ENCODE assay signal across 25 cellular contexts in the genomic region with DNA sequence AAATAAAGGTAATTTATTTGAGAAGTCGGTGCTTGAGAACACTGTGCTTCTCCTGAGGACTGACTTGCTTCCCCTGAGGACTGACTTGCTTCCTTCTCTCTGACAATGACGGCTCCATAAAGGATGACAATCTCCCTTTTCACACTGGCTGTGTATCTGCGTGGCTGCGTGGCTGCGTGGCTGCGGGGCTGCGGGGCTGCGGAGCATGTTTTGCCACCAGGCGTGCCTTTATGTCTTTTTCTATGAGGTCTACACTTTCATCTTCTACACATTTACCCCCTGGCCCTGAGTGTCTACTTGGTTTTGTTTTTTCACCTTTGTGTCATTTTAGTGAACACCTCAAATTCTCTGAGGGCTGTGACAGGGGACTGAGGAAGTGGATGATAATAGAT.
DNase-seq lines count a peak whose midpoint lies in the region; ATAC-seq and TF ChIP-seq lines count a peak whose summit lies in the region.
"Had no signal": no experiment of that assay in that cellular context is flagged by ENCODE, and none has a peak within 500 bp of the region (broad histone marks: within the 10 kb centered on the region; RNA-seq: fewer than 3 reads in every experiment).

No MANE protein-coding gene starts in this region.

- 95 to 98% methylated on average over 9 of the region's 9 CpGs for WGBS in esophagus, 2 donors
- 78 to 97% (median 90%) methylated on average over 9 of the region's 9 CpGs for WGBS in psoas muscle, 3 donors

- no peaks in the 10 kb centered on the region for H3K27me3 ChIP-seq in BLaER1
- no peaks in the 10 kb centered on the region for H3K27me3 ChIP-seq in CD4-positive, CD25-positive, alpha-beta regulatory T cell (ENCODE audit: control insufficient read depth, insufficient read depth, low read length)
- H3K27me3 ChIP-seq in esophagus (ENCODE audit: control insufficient read depth in 1 of 2, insufficient read depth in 2 of 2, low read length in 2 of 2): no peaks in the 10 kb centered on the region
- H3K27me3 ChIP-seq in psoas muscle (ENCODE audit: insufficient read depth in 3 of 3, low read length in 2 of 3): no peaks in the 10 kb centered on the region
- H3K27me3 ChIP-seq: tibial artery had no signal

- peaks cover 0 to 1% (median 0%) of the 10 kb centered on the region in 7 donors for H3K9me3 Mint-ChIP-seq in CD4-positive, CD25-positive, alpha-beta regulatory T cell
- H3K9me3 Mint-ChIP-seq: activated naive CD8-positive, alpha-beta T cell treated with anti-CD3 and anti-CD28 coated beads for 36 hours; natural killer cell; T-helper 2 cell treated with Interferon-gamma antibody and Interleukin-4, amounts not matched to agents 5 μg/mL and 100 μg/mL, for 36 hours had no signal

- peaks cover 11% of the 10 kb centered on the region for H3K36me3 Mint-ChIP-seq in CD4-positive, CD25-positive, alpha-beta regulatory T cell
- H3K36me3 Mint-ChIP-seq: natural killer cell had no signal

- H3K4me2 ChIP-seq in BLaER1: peak overlapping the region; percentile 93

- no peak for TF ChIP-seq CTCF in psoas muscle (IDR thresholded peaks at IDR 0.05)

- H3K4me3 ChIP-seq in BLaER1 (no peak overlapping the region), esophagus (ENCODE audit: low read depth in 1 of 2, low read length in 2 of 2) (no peak overlapping the region), psoas muscle (no peak overlapping the region)
- no peak overlapping the region for H3K4me3 ChIP-seq in CD4-positive, CD25-positive, alpha-beta regulatory T cell (ENCODE audit: low read depth, low read length)
- H3K4me3 ChIP-seq: HAP-1, mucosa of descending colon, tibial artery had no signal

- H3K4me1 Mint-ChIP-seq in CD4-positive, CD25-positive, alpha-beta regulatory T cell: peaks cover 21 to 61% (median 44%) of the 10 kb centered on the region in 4 donors

- no peak overlapping the region for H3K27ac ChIP-seq in BLaER1
- no peak overlapping the region for H3K27ac ChIP-seq in CD4-positive, CD25-positive, alpha-beta regulatory T cell (ENCODE audit: insufficient read depth, low read length, poor library complexity, severe bottlenecking)
- peak overlapping the region; percentile 40 to 88 for H3K27ac ChIP-seq in esophagus (ENCODE audit: low read depth in 2 of 2, low read length in 1 of 2)
- H3K27ac ChIP-seq in psoas muscle: peak overlapping the region; percentile 74
- H3K27ac ChIP-seq: HL-60, tibial artery had no signal

- no peaks in the 10 kb centered on the region for H4K20me1 ChIP-seq in BLaER1

- intact Hi-C loops in psoas muscle (cut with DNase I): no loop called here

- H3K36me3 ChIP-seq in BLaER1 (no peaks in the 10 kb centered on the region), esophagus (ENCODE audit: control insufficient read depth in 2 of 2, insufficient read depth in 2 of 2, low read length in 1 of 2) (no peaks in the 10 kb centered on the region), psoas muscle (ENCODE audit: insufficient read depth in 1 of 2, low read depth in 1 of 2) (no peaks in the 10 kb centered on the region)
- H3K36me3 ChIP-seq in CD4-positive, CD25-positive, alpha-beta regulatory T cell (ENCODE audit: control insufficient read depth, insufficient read depth, low read length): no peaks in the 10 kb centered on the region
- H3K36me3 ChIP-seq: HAP-1, tibial artery had no signal

- no peak for DNase-seq in CD4-positive, CD25-positive, alpha-beta regulatory T cell
- no peak for DNase-seq in psoas muscle
- DNase-seq in stimulated activated CD4-positive, alpha-beta T cell treated with anti-CD3 and anti-CD28 coated beads, Interleukin-12 subunit alpha, Interleukin-12 subunit beta, amount 100 ng/mL, for 4 hours: no peak
- DNase-seq: activated CD4-positive, alpha-beta T cell treated with anti-CD3 and anti-CD28 coated beads for 4 hours; activated gamma-delta T cell; activated naive CD8-positive, alpha-beta T cell treated with anti-CD3 and anti-CD28 coated beads for 36 hours; activated T-cell treated with anti-CD3 and anti-CD28 coated beads, Interleukin-2, amount 50 U/mL, for 1 hour; anterior cingulate cortex; DND-41; Karpas-422; mucosa of descending colon; natural killer cell; NCI-H1436; NCI-H2107; NCI-H446 treated with DMSO at 0.1 percent for 48 hours; SIG-M5; stimulated activated CD4-positive, alpha-beta T cell treated with anti-CD3 and anti-CD28 coated beads, Interleukin-2, amount 100 ng/mL, for 48 hours had no signal

- no peak overlapping the region for H3K4me3 Mint-ChIP-seq in CD4-positive, CD25-positive, alpha-beta regulatory T cell
- H3K4me3 Mint-ChIP-seq: activated naive CD8-positive, alpha-beta T cell treated with anti-CD3 and anti-CD28 coated beads for 36 hours; natural killer cell; T-helper 2 cell treated with Interferon-gamma antibody and Interleukin-4, amounts not matched to agents 5 μg/mL and 100 μg/mL, for 36 hours had no signal

- no peak overlapping the region for H3K9ac ChIP-seq in BLaER1

- peak overlapping the region in 2 of 3 donors; percentile 84 to 90 for H3K27ac Mint-ChIP-seq in CD4-positive, CD25-positive, alpha-beta regulatory T cell
- H3K27ac Mint-ChIP-seq: activated naive CD8-positive, alpha-beta T cell treated with anti-CD3 and anti-CD28 coated beads for 36 hours; natural killer cell; T-helper 2 cell treated with Interferon-gamma antibody and Interleukin-4, amounts not matched to agents 5 μg/mL and 100 μg/mL, for 36 hours had no signal

- no peak for ATAC-seq in CD4-positive, CD25-positive, alpha-beta regulatory T cell (ENCODE audit: low read depth in 2 of 2)
- ATAC-seq in psoas muscle (no peak), SK-N-SH treated with all-trans-retinoic acid at 6 μM for 48 hours (no peak), HG03354 (IDR thresholded peaks at IDR 0.05; ENCODE audit: poor library complexity, severe bottlenecking, unreplicated experiment) (no peak)
- ATAC-seq: mucosa of descending colon, natural killer cell had no signal

- no peaks in the 10 kb centered on the region for H3K27me3 Mint-ChIP-seq in CD4-positive, CD25-positive, alpha-beta regulatory T cell

- H3K4me1 ChIP-seq in BLaER1 (peaks cover 89% of the 10 kb centered on the region), esophagus (ENCODE audit: control insufficient read depth in 2 of 2, insufficient read depth in 2 of 2, low read length in 1 of 2) (peaks cover 10 to 21% of the 10 kb centered on the region in 2 donors), psoas muscle (peaks cover 5% of the 10 kb centered on the region)
- H3K4me1 ChIP-seq in CD4-positive, CD25-positive, alpha-beta regulatory T cell (ENCODE audit: control insufficient read depth, insufficient read depth, low read length, poor library complexity, severe bottlenecking): peaks cover 52% of the 10 kb centered on the region
- H3K4me1 ChIP-seq: HAP-1, tibial artery had no signal

- no peaks in the 10 kb centered on the region for H3K9me3 ChIP-seq in BLaER1
- H3K9me3 ChIP-seq in CD4-positive, CD25-positive, alpha-beta regulatory T cell (ENCODE audit: control insufficient read depth in 2 of 2, low read length in 2 of 2): no peaks in the 10 kb centered on the region
- H3K9me3 ChIP-seq in esophagus (ENCODE audit: control insufficient read depth in 2 of 2, insufficient read depth in 1 of 2, low read depth in 1 of 2, low read length in 1 of 2): no peaks in the 10 kb centered on the region
- no peaks in the 10 kb centered on the region for H3K9me3 ChIP-seq in psoas muscle
- H3K9me3 ChIP-seq: HAP-1, mucosa of descending colon, tibial artery had no signal

TF ChIP-seq in SK-N-SH treated with all-trans-retinoic acid at 6 μM for 48 hours, 23 proteins besides CTCF, POLR2A, EP300 and RAD21 (continues in another document):
- TF ChIP-seq ZNF70 (CRISPR knock-in tag; IDR thresholded peaks at IDR 0.05): no peak
- TF ChIP-seq GLIS3 (CRISPR knock-in tag; IDR thresholded peaks at IDR 0.05): no peak
- no peak for TF ChIP-seq ZNF8 (CRISPR knock-in tag; IDR thresholded peaks at IDR 0.05)
- no peak for TF ChIP-seq ESRRG (CRISPR knock-in tag; IDR thresholded peaks at IDR 0.05)
- TF ChIP-seq TCF4 (CRISPR knock-in tag; IDR thresholded peaks at IDR 0.05; ENCODE audit: borderline replicate concordance): no peak
- no peak for TF ChIP-seq TOX (CRISPR knock-in tag; IDR thresholded peaks at IDR 0.05; ENCODE audit: borderline replicate concordance)
- TF ChIP-seq, protein P1, sequence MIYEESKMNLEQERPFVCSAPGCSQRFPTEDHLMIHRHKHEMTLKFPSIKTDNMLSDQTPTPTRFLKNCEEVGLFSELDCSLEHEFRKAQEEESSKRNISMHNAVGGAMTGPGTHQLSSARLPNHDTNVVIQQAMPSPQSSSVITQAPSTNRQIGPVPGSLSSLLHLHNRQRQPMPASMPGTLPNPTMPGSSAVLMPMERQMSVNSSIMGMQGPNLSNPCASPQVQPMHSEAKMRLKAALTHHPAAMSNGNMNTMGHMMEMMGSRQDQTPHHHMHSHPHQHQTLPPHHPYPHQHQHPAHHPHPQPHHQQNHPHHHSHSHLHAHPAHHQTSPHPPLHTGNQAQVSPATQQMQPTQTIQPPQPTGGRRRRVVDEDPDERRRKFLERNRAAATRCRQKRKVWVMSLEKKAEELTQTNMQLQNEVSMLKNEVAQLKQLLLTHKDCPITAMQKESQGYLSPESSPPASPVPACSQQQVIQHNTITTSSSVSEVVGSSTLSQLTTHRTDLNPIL (CRISPR knock-in tag; IDR thresholded peaks at IDR 0.05; ENCODE audit: low read depth): no peak
- TF ChIP-seq PPARA (CRISPR knock-in tag; IDR thresholded peaks at IDR 0.05; ENCODE audit: borderline replicate concordance): no peak
- TF ChIP-seq ARNTL (CRISPR knock-in tag; IDR thresholded peaks at IDR 0.05; ENCODE audit: borderline replicate concordance, low read depth): no peak
- TF ChIP-seq, protein P2, sequence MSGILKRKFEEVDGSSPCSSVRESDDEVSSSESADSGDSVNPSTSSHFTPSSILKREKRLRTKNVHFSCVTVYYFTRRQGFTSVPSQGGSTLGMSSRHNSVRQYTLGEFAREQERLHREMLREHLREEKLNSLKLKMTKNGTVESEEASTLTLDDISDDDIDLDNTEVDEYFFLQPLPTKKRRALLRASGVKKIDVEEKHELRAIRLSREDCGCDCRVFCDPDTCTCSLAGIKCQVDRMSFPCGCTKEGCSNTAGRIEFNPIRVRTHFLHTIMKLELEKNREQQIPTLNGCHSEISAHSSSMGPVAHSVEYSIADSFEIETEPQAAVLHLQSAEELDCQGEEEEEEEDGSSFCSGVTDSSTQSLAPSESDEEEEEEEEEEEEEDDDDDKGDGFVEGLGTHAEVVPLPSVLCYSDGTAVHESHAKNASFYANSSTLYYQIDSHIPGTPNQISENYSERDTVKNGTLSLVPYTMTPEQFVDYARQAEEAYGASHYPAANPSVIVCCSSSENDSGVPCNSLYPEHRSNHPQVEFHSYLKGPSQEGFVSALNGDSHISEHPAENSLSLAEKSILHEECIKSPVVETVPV (CRISPR knock-in tag; IDR thresholded peaks at IDR 0.05): no peak
- no peak for TF ChIP-seq OSR1 (CRISPR knock-in tag; IDR thresholded peaks at IDR 0.05)

Comparison
In these comparisons a context has a peak if more than half of its experiments do, and no peak if none do; other contexts are left out.
1. H3K27ac ChIP-seq: peak in esophagus (2 of 2) and psoas muscle (single experiment); none in BLaER1 (single experiment) and CD4-positive, CD25-positive, alpha-beta regulatory T cell (single experiment).